ENCODE assay signal across 1 cellular context in the genomic region with DNA sequence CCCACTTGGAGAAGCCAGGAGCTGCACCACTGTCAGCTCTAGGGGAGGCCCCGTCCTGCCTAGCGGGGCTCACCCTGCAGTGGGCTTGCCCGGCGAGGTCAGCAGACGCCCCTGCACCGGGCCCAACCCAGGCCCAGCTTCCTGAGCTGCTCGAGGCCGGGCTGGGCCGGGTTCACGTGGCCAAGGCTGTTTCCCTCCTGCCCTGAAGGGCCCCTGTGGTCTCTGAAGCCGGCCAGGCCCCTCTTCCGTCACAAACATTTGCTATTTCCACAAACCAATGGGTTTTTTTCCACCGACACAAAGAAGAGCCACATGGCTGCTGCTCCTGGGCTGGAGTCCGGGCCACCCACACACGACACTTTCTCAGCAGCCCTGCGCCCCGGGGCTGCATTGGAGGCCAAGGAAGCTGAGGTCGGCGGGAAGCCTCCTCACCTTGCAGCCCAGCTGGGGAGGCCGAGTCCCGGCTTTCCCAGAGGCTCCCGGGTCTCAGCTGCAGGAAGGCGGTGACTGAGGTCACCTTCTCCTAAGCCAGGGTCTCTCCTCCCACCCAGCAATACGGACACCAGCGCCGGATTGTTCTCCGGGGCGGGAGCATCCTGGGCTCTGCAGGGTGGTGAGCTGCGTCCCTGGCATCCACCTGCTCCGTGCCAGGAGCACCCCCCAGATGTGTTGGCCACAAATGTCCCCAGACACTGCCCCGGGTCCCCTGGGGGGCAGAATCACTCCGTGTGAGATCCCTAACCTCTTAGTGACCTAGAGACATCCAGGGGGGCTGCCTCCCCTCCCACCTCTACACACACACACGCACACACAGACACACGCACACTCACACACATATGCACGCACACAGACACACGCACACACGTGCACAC.
A peak's percentile ranks its signal among the peaks of the same experiment; 100 is the strongest.
TF ChIP-seq lines count a peak whose summit lies in the region.

No MANE protein-coding gene starts in this region.

TF ChIP-seq in HepG2, 621 proteins besides CTCF, POLR2A, EP300 and RAD21 (continued from another document and continues in another):
- TF ChIP-seq ZNF276 (CRISPR knock-in tag; IDR thresholded peaks at IDR 0.05; ENCODE audit: low read depth) (no peak), PAF1 (CRISPR knock-in tag; IDR thresholded peaks at IDR 0.05) (no peak), NFIB (CRISPR knock-in tag; IDR thresholded peaks at IDR 0.05; ENCODE audit: borderline replicate concordance) (no peak), ZNF501 (CRISPR knock-in tag; IDR thresholded peaks at IDR 0.05) (peak; percentile 68), ZNF781 (CRISPR knock-in tag; IDR thresholded peaks at IDR 0.05; ENCODE audit: borderline replicate concordance, not compliant biosample characterization) (no peak), ZNF746 (CRISPR knock-in tag; IDR thresholded peaks at IDR 0.05) (no peak), ATF2 (CRISPR knock-in tag; IDR thresholded peaks at IDR 0.05) (no peak), ZNF660 (CRISPR knock-in tag; IDR thresholded peaks at IDR 0.05; ENCODE audit: borderline replicate concordance, low read depth) (no peak), ZNF839 (CRISPR knock-in tag; IDR thresholded peaks at IDR 0.05; ENCODE audit: borderline replicate concordance) (no peak), MTF1 (CRISPR knock-in tag; IDR thresholded peaks at IDR 0.05) (no peak), RCOR2 (CRISPR knock-in tag; IDR thresholded peaks at IDR 0.05) (no peak), ELF4 (CRISPR knock-in tag; IDR thresholded peaks at IDR 0.05; ENCODE audit: borderline replicate concordance) (no peak), ZNF317 (CRISPR knock-in tag; IDR thresholded peaks at IDR 0.05) (peak; percentile 69; the same call in 1 of the 2 replicates), PITX1 (CRISPR knock-in tag; IDR thresholded peaks at IDR 0.05) (no peak; the same call in 1 of the 2 replicates), ZFP37 (CRISPR knock-in tag; IDR thresholded peaks at IDR 0.05; ENCODE audit: borderline replicate concordance) (0 out of 2 replicates have a peak, but pooled peaks have one; percentile 48), RFX3 (CRISPR knock-in tag; IDR thresholded peaks at IDR 0.05) (no peak), GFI1 (CRISPR knock-in tag; IDR thresholded peaks at IDR 0.05; ENCODE audit: borderline replicate concordance) (no peak), JUNB (CRISPR knock-in tag; IDR thresholded peaks at IDR 0.05; ENCODE audit: borderline replicate concordance) (no peak), ZNF703 (CRISPR knock-in tag; IDR thresholded peaks at IDR 0.05; ENCODE audit: borderline replicate concordance) (no peak), NFE2L1 (CRISPR knock-in tag; IDR thresholded peaks at IDR 0.05; ENCODE audit: borderline replicate concordance) (no peak), GTF2F1 (IDR thresholded peaks at IDR 0.05; ENCODE audit: low read length) (no peak), NKX3-1 (CRISPR knock-in tag; IDR thresholded peaks at IDR 0.05) (0 out of 2 replicates have a peak, but pooled peaks have one; percentile 57), RAD51 (IDR thresholded peaks at IDR 0.05; ENCODE audit: borderline replicate concordance) (no peak), THAP11 (CRISPR knock-in tag; IDR thresholded peaks at IDR 0.05) (no peak), ZNF251 (CRISPR knock-in tag; IDR thresholded peaks at IDR 0.05) (no peak), HMG20B (CRISPR knock-in tag; conservative IDR thresholded peaks at IDR 0.05) (no peak), ZNF383 (CRISPR knock-in tag; IDR thresholded peaks at IDR 0.05; ENCODE audit: borderline replicate concordance) (no peak), ZNF776 (CRISPR knock-in tag; IDR thresholded peaks at IDR 0.05) (0 out of 2 replicates have a peak, but pooled peaks have one; percentile 32), ZFP36L1 (CRISPR knock-in tag; IDR thresholded peaks at IDR 0.05) (no peak), SYNCRIP (IDR thresholded peaks at IDR 0.05; ENCODE audit: insufficient read depth, low read depth, low read length) (no peak), ZNF652 (CRISPR knock-in tag; IDR thresholded peaks at IDR 0.05; ENCODE audit: borderline replicate concordance, low read depth) (no peak), TCF12 (IDR thresholded peaks at IDR 0.05) (no peak), TCF12 (CRISPR knock-in tag; IDR thresholded peaks at IDR 0.05) (no peak), ZNF30 (CRISPR knock-in tag; IDR thresholded peaks at IDR 0.05) (no peak), SUZ12 (IDR thresholded peaks at IDR 0.05; ENCODE audit: low read depth, low read length) (no peak), MAF1 (CRISPR knock-in tag; IDR thresholded peaks at IDR 0.05; ENCODE audit: borderline replicate concordance) (no peak)
- TF ChIP-seq, protein P1, sequence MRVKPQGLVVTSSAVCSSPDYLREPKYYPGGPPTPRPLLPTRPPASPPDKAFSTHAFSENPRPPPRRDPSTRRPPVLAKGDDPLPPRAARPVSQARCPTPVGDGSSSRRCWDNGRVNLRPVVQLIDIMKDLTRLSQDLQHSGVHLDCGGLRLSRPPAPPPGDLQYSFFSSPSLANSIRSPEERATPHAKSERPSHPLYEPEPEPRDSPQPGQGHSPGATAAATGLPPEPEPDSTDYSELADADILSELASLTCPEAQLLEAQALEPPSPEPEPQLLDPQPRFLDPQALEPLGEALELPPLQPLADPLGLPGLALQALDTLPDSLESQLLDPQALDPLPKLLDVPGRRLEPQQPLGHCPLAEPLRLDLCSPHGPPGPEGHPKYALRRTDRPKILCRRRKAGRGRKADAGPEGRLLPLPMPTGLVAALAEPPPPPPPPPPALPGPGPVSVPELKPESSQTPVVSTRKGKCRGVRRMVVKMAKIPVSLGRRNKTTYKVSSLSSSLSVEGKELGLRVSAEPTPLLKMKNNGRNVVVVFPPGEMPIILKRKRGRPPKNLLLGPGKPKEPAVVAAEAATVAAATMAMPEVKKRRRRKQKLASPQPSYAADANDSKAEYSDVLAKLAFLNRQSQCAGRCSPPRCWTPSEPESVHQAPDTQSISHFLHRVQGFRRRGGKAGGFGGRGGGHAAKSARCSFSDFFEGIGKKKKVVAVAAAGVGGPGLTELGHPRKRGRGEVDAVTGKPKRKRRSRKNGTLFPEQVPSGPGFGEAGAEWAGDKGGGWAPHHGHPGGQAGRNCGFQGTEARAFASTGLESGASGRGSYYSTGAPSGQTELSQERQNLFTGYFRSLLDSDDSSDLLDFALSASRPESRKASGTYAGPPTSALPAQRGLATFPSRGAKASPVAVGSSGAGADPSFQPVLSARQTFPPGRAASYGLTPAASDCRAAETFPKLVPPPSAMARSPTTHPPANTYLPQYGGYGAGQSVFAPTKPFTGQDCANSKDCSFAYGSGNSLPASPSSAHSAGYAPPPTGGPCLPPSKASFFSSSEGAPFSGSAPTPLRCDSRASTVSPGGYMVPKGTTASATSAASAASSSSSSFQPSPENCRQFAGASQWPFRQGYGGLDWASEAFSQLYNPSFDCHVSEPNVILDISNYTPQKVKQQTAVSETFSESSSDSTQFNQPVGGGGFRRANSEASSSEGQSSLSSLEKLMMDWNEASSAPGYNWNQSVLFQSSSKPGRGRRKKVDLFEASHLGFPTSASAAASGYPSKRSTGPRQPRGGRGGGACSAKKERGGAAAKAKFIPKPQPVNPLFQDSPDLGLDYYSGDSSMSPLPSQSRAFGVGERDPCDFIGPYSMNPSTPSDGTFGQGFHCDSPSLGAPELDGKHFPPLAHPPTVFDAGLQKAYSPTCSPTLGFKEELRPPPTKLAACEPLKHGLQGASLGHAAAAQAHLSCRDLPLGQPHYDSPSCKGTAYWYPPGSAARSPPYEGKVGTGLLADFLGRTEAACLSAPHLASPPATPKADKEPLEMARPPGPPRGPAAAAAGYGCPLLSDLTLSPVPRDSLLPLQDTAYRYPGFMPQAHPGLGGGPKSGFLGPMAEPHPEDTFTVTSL (CRISPR knock-in tag; IDR thresholded peaks at IDR 0.05; ENCODE audit: borderline replicate concordance), result peak; percentile 43; the same call in 1 of the 2 replicates
- TF ChIP-seq, protein P2, sequence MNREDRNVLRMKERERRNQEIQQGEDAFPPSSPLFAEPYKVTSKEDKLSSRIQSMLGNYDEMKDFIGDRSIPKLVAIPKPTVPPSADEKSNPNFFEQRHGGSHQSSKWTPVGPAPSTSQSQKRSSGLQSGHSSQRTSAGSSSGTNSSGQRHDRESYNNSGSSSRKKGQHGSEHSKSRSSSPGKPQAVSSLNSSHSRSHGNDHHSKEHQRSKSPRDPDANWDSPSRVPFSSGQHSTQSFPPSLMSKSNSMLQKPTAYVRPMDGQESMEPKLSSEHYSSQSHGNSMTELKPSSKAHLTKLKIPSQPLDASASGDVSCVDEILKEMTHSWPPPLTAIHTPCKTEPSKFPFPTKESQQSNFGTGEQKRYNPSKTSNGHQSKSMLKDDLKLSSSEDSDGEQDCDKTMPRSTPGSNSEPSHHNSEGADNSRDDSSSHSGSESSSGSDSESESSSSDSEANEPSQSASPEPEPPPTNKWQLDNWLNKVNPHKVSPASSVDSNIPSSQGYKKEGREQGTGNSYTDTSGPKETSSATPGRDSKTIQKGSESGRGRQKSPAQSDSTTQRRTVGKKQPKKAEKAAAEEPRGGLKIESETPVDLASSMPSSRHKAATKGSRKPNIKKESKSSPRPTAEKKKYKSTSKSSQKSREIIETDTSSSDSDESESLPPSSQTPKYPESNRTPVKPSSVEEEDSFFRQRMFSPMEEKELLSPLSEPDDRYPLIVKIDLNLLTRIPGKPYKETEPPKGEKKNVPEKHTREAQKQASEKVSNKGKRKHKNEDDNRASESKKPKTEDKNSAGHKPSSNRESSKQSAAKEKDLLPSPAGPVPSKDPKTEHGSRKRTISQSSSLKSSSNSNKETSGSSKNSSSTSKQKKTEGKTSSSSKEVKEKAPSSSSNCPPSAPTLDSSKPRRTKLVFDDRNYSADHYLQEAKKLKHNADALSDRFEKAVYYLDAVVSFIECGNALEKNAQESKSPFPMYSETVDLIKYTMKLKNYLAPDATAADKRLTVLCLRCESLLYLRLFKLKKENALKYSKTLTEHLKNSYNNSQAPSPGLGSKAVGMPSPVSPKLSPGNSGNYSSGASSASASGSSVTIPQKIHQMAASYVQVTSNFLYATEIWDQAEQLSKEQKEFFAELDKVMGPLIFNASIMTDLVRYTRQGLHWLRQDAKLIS (CRISPR knock-in tag; IDR thresholded peaks at IDR 0.05), result no peak
- TF ChIP-seq, protein P3, sequence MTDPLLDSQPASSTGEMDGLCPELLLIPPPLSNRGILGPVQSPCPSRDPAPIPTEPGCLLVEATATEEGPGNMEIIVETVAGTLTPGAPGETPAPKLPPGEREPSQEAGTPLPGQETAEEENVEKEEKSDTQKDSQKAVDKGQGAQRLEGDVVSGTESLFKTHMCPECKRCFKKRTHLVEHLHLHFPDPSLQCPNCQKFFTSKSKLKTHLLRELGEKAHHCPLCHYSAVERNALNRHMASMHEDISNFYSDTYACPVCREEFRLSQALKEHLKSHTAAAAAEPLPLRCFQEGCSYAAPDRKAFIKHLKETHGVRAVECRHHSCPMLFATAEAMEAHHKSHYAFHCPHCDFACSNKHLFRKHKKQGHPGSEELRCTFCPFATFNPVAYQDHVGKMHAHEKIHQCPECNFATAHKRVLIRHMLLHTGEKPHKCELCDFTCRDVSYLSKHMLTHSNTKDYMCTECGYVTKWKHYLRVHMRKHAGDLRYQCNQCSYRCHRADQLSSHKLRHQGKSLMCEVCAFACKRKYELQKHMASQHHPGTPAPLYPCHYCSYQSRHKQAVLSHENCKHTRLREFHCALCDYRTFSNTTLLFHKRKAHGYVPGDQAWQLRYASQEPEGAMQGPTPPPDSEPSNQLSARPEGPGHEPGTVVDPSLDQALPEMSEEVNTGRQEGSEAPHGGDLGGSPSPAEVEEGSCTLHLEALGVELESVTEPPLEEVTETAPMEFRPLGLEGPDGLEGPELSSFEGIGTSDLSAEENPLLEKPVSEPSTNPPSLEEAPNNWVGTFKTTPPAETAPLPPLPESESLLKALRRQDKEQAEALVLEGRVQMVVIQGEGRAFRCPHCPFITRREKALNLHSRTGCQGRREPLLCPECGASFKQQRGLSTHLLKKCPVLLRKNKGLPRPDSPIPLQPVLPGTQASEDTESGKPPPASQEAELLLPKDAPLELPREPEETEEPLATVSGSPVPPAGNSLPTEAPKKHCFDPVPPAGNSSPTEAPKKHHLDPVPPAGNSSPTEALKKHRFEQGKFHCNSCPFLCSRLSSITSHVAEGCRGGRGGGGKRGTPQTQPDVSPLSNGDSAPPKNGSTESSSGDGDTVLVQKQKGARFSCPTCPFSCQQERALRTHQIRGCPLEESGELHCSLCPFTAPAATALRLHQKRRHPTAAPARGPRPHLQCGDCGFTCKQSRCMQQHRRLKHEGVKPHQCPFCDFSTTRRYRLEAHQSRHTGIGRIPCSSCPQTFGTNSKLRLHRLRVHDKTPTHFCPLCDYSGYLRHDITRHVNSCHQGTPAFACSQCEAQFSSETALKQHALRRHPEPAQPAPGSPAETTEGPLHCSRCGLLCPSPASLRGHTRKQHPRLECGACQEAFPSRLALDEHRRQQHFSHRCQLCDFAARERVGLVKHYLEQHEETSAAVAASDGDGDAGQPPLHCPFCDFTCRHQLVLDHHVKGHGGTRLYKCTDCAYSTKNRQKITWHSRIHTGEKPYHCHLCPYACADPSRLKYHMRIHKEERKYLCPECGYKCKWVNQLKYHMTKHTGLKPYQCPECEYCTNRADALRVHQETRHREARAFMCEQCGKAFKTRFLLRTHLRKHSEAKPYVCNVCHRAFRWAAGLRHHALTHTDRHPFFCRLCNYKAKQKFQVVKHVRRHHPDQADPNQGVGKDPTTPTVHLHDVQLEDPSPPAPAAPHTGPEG (CRISPR knock-in tag; IDR thresholded peaks at IDR 0.05), result 0 out of 2 replicates have a peak, but pooled peaks have one; percentile 29
